In genomic region chr20:47028487-47028886, GRCh38 we compare ENCODE assay signal across 25 cellular contexts.
"Had no signal": no experiment of that assay in that cellular context is flagged by ENCODE, and none has a peak within 500 bp of the region (broad histone marks: within the 10 kb centered on the region; RNA-seq: fewer than 3 reads in every experiment).

No MANE protein-coding gene starts in this region.

- H3K27ac ChIP-seq: neural progenitor cell, ovary, parathyroid adenoma, psoas muscle, right lobe of liver, sigmoid colon, stomach, thoracic aorta, tibial nerve, upper lobe of right lung, vagina had no signal

- ATAC-seq: naive thymus-derived CD4-positive, alpha-beta T cell; natural killer cell; psoas muscle; right cardiac atrium; right lobe of liver; stimulated activated effector memory CD8-positive, alpha-beta T cell treated with anti-CD3 and anti-CD28 coated beads, Interleukin-12 subunit alpha, Interleukin-12 subunit beta, amount 100 ng/mL, for 72 hours; stimulated activated naive B cell treated with anti-CD40 and anti-IgM and Interleukin-4, amounts not matched to agents 10 μg/mL and 1 μg/mL and 100 μg/mL, for 72 hours; upper lobe of right lung had no signal

- DNase-seq: naive thymus-derived CD4-positive, alpha-beta T cell; natural killer cell; occipital lobe; ovary; posterior cingulate gyrus; psoas muscle; right cardiac atrium; right lobe of liver; sigmoid colon; small intestine; stimulated activated CD4-positive, alpha-beta T cell treated with anti-CD3 and anti-CD28 coated beads, Interleukin-15, amount 100 ng/mL, for 24 hours; stimulated activated CD4-positive, alpha-beta T cell treated with anti-CD3 and anti-CD28 coated beads, Interleukin-2, amount 100 ng/mL, for 24 hours; stimulated activated CD4-positive, alpha-beta T cell treated with anti-CD3 and anti-CD28 coated beads, Interleukin-2, amount 100 ng/mL, for 48 hours; stimulated activated CD4-positive, alpha-beta T cell treated with anti-CD3 and anti-CD28 coated beads, Interleukin-4, amount 100 ng/mL, for 24 hours; stimulated activated naive B cell treated with anti-CD40 and anti-IgM and Interleukin-4, amounts not matched to agents 10 μg/mL and 1 μg/mL and 100 μg/mL, for 72 hours; stimulated activated naive CD4-positive, alpha-beta T cell treated with Interleukin-2 at 50 U/mL for 16 hours; stomach; thyroid gland; upper lobe of right lung had no signal
